Comparison of ENCODE assay signal across 15 cellular contexts in genomic region chr10:81040947-81041346, GRCh38.
"Had no signal": no experiment of that assay in that cellular context is flagged by ENCODE, and none has a peak within 500 bp of the region (broad histone marks: within the 10 kb centered on the region; RNA-seq: fewer than 3 reads in every experiment).

No MANE protein-coding gene starts in this region.

- H3K36me3 ChIP-seq: lower lobe of right lung had no signal

- H3K4me3 ChIP-seq: lower lobe of right lung had no signal

- H3K4me1 ChIP-seq: foreskin keratinocyte, lower lobe of right lung had no signal

- H3K27me3 ChIP-seq: foreskin keratinocyte had no signal

- H3K9me3 ChIP-seq: lower lobe of right lung had no signal

- DNase-seq: activated CD4-positive, alpha-beta T cell treated with anti-CD3 and anti-CD28 coated beads, Interleukin-2, amount 10 ng/mL, durations not matched to agents 7 days and 5 days; activated CD8-positive, alpha-beta memory T cell treated with anti-CD3 and anti-CD28 coated beads, Interleukin-2, amount 50 U/mL, for 4 hours; activated naive CD4-positive, alpha-beta T cell treated with anti-CD3 and anti-CD28 coated beads for 36 hours; activated T-cell treated with anti-CD3 and anti-CD28 coated beads, Interleukin-2, amount 50 U/mL, for 4 hours; anterior cingulate cortex; caudate nucleus; foreskin keratinocyte; hippocampal formation; islet precursor cell; lower lobe of right lung; retina; stimulated activated CD4-positive, alpha-beta T cell treated with anti-CD3 and anti-CD28 coated beads, Interleukin-12 subunit alpha, Interleukin-12 subunit beta, amount 100 ng/mL, for 4 hours; stimulated activated CD4-positive, alpha-beta T cell treated with anti-CD3 and anti-CD28 coated beads, Interleukin-1b, Interleukin-23, amount 100 ng/mL, for 48 hours; stimulated activated CD8-positive, alpha-beta memory T cell treated with anti-CD3 and anti-CD28 coated beads, Interleukin-4, amount 100 ng/mL, for 48 hours; stimulated activated naive CD4-positive, alpha-beta T cell had no signal

- H3K27ac ChIP-seq: foreskin keratinocyte, lower lobe of right lung had no signal
